8 cellular contexts compared by ENCODE assay signal in genomic region chr6:29793036-29793356, GRCh38. TPM values are rescaled to one million over a fixed set of nuclear protein-coding genes. Genes with fewer than 3 reads are reported as not detected.
DNase-seq lines count a peak whose midpoint lies in the region; ATAC-seq and TF ChIP-seq lines count a peak whose summit lies in the region.
"Had no signal": no experiment of that assay in that cellular context is flagged by ENCODE, and none has a peak within 500 bp of the region (broad histone marks: within the 10 kb centered on the region; RNA-seq: fewer than 3 reads in every experiment).

No MANE protein-coding gene starts in this region.

- in situ Hi-C loops in HAP-1 (cut with MboI; ENCODE audit: low sequenced_read_pairs) = no loop called here

- H3K4me1 Mint-ChIP-seq in activated T-helper 17 cell treated with anti-CD3 and anti-CD28 coated beads, Interleukin-2, amount 50 U/mL, for 72 hours = peaks cover 7% of the 10 kb centered on the region
- peaks cover 25% of the 10 kb centered on the region for H3K4me1 Mint-ChIP-seq in stimulated activated naive CD8-positive, alpha-beta T cell treated with anti-CD3 and anti-CD28 coated beads, Interleukin-15, amount 100 ng/mL, for 72 hours

- H3K9me3 Mint-ChIP-seq in activated T-helper 17 cell treated with anti-CD3 and anti-CD28 coated beads, Interleukin-2, amount 50 U/mL, for 72 hours = no peaks in the 10 kb centered on the region
- peaks cover 10 to 13% of the 10 kb centered on the region in 2 donors for H3K9me3 Mint-ChIP-seq in stimulated activated naive CD8-positive, alpha-beta T cell treated with anti-CD3 and anti-CD28 coated beads, Interleukin-15, amount 100 ng/mL, for 72 hours

- DNase-seq in HAP-1 (ENCODE audit: low spot score in 2 of 2) = no peak
- DNase-seq in iPS DF 6.9 (ENCODE audit: low read depth, low spot score) = no peak
- no peak for DNase-seq in stimulated activated naive CD8-positive, alpha-beta T cell treated with anti-CD3 and anti-CD28 coated beads, Interleukin-15, amount 100 ng/mL, for 72 hours
- DNase-seq in BE2C = no peak
- no peak for DNase-seq in NCI-H1694 treated with DMSO at 0.1 percent for 48 hours (lab: John Stamatoyannopoulos, UW)
- DNase-seq: SHP77 had no signal

- H3K9me3 ChIP-seq in HAP-1 = no peaks in the 10 kb centered on the region
- H3K9me3 ChIP-seq in iPS DF 6.9 (ENCODE audit: control insufficient read depth, insufficient read depth, low read length) = no peaks in the 10 kb centered on the region
- H3K9me3 ChIP-seq in BE2C = no peaks in the 10 kb centered on the region

- H3K27ac Mint-ChIP-seq in activated T-helper 17 cell treated with anti-CD3 and anti-CD28 coated beads, Interleukin-2, amount 50 U/mL, for 72 hours = peak overlapping the region; percentile 62
- no peak overlapping the region for H3K27ac Mint-ChIP-seq in stimulated activated naive CD8-positive, alpha-beta T cell treated with anti-CD3 and anti-CD28 coated beads, Interleukin-15, amount 100 ng/mL, for 72 hours

- no peak for TF ChIP-seq CTCF in BE2C (IDR thresholded peaks at IDR 0.05; ENCODE audit: low read depth, low read length)

- no peak for ATAC-seq in activated T-helper 17 cell treated with anti-CD3 and anti-CD28 coated beads, Interleukin-2, amount 50 U/mL, for 72 hours (replicated peaks)
- no peak for ATAC-seq in stimulated activated naive CD8-positive, alpha-beta T cell treated with anti-CD3 and anti-CD28 coated beads, Interleukin-15, amount 100 ng/mL, for 72 hours
- ATAC-seq in GM18858 (IDR thresholded peaks at IDR 0.05; ENCODE audit: unreplicated experiment) = no peak

- H3K4me1 ChIP-seq in HAP-1 = no peaks in the 10 kb centered on the region; the same call in 1 of the 2 replicates
- no peaks in the 10 kb centered on the region for H3K4me1 ChIP-seq in iPS DF 6.9 (ENCODE audit: control insufficient read depth, insufficient read depth, low read length)
- H3K4me1 ChIP-seq in BE2C = no peaks in the 10 kb centered on the region

- H3K27me3 Mint-ChIP-seq in activated T-helper 17 cell treated with anti-CD3 and anti-CD28 coated beads, Interleukin-2, amount 50 U/mL, for 72 hours = peaks cover 26% of the 10 kb centered on the region
- H3K27me3 Mint-ChIP-seq in stimulated activated naive CD8-positive, alpha-beta T cell treated with anti-CD3 and anti-CD28 coated beads, Interleukin-15, amount 100 ng/mL, for 72 hours = peaks cover 71% of the 10 kb centered on the region

- H3K4me3 Mint-ChIP-seq in activated T-helper 17 cell treated with anti-CD3 and anti-CD28 coated beads, Interleukin-2, amount 50 U/mL, for 72 hours = peak overlapping the region; percentile 75
- H3K4me3 Mint-ChIP-seq in stimulated activated naive CD8-positive, alpha-beta T cell treated with anti-CD3 and anti-CD28 coated beads, Interleukin-15, amount 100 ng/mL, for 72 hours = peak overlapping the region; percentile 85 to 90

- peak overlapping the region; percentile 36 for H3K4me3 ChIP-seq in HAP-1
- H3K4me3 ChIP-seq in iPS DF 6.9 (ENCODE audit: low read length) = peak overlapping the region; percentile 39; the same call in 1 of the 2 replicates
- H3K4me3 ChIP-seq in BE2C (ENCODE audit: low read depth, low read length) = no peak overlapping the region

- no peak overlapping the region for H3K27ac ChIP-seq in iPS DF 6.9 (ENCODE audit: low read length)

- H3K27me3 ChIP-seq in HAP-1 (ENCODE audit: low read depth) = peaks cover 6% of the 10 kb centered on the region; the same call in 1 of the 2 replicates
- peaks cover 4% of the 10 kb centered on the region; the same call in 1 of the 2 replicates for H3K27me3 ChIP-seq in iPS DF 6.9 (ENCODE audit: control insufficient read depth, insufficient read depth, low read length)
- peaks cover 21% of the 10 kb centered on the region for H3K27me3 ChIP-seq in BE2C

- no peaks in the 10 kb centered on the region for H3K36me3 Mint-ChIP-seq in activated T-helper 17 cell treated with anti-CD3 and anti-CD28 coated beads, Interleukin-2, amount 50 U/mL, for 72 hours (ENCODE audit: low read depth)

- H3K36me3 ChIP-seq in HAP-1 (replicated peaks) = no peaks in the 10 kb centered on the region
- no peaks in the 10 kb centered on the region for H3K36me3 ChIP-seq in iPS DF 6.9 (ENCODE audit: control insufficient read depth, insufficient read depth, low read length)
- H3K36me3 ChIP-seq in BE2C = no peaks in the 10 kb centered on the region

- no CpG with 5 or more reads among the region's 11 CpGs for WGBS in iPS DF 6.9 (ENCODE audit: insufficient coverage, insufficient read length)

RNA-seq across cellular contexts. Expression of gene HLA-G, which starts 34.6 kb away (rescaled TPM):
- 1 to 10 TPM in 1 of 2 donors, not detected in 1; 2.5 TPM for total RNA-seq in activated T-helper 17 cell treated with anti-CD3 and anti-CD28 coated beads, Interleukin-2, amount 50 U/mL, for 72 hours
- polyA plus RNA-seq in BE2C (2012; ENCODE audit: insufficient read depth, insufficient read length, low read depth) = 0.97 TPM
